In the genomic region with DNA sequence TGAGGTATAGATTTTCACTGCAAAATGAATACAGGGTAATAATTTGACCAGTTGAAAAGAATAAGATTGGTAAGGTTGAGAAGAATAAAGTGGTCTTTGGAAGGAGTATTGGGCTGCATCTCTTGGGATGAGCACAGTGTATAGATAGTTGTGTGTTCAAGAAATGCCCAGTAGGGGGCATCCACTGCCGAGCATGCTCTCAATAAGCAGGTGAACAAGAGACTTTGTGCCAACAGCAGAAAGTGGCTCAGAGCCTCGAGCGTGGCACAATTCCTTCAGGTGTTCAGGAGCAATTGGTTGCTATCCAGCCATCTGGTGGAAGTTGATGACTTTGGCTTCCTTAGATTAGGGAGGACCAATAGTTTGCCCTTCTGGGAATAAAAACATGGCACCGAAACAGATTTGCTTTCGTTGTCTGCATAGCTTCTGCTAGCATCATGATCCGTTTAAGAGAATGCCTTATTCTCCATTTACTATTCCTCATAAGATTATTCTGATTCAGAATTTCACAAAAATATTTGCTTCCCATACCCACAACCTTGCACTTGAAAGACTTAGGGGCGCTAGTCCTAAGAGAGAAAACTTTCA, we compare ENCODE assay signal across 8 cellular contexts.
DNase-seq lines count a peak whose midpoint lies in the region; ATAC-seq and TF ChIP-seq lines count a peak whose summit lies in the region.

No MANE protein-coding gene starts in this region.

- no peak overlapping the region for H3K9ac ChIP-seq in SK-N-MC (ENCODE audit: insufficient read length)

- H3K4me3 ChIP-seq in SK-N-MC = no peak overlapping the region

- H3K9me3 Mint-ChIP-seq in activated CD4-positive, alpha-beta T cell treated with anti-CD3 and anti-CD28 coated beads for 36 hours (ENCODE audit: low read depth) = no peaks in the 10 kb centered on the region

- H3K27me3 Mint-ChIP-seq in activated CD4-positive, alpha-beta T cell treated with anti-CD3 and anti-CD28 coated beads for 36 hours = peaks cover 2% of the 10 kb centered on the region

- no peaks in the 10 kb centered on the region for H3K36me3 Mint-ChIP-seq in activated CD4-positive, alpha-beta T cell treated with anti-CD3 and anti-CD28 coated beads for 36 hours (ENCODE audit: low read depth)

- intact Hi-C loops in activated CD4-positive, alpha-beta T cell treated with anti-CD3 and anti-CD28 coated beads for 36 hours (cut with DNase I, micrococcal nuclease) = loop anchor here in 1 of 2 experiments (5.0 kb wide), 1 partner anchor 286 kb away; no protein-coding TSS in a partner anchor

- CTCF ChIA-PET in activated CD4-positive, alpha-beta T cell treated with anti-CD3 and anti-CD28 coated beads for 36 hours (lab: Charles Lee) = interaction anchor here (0.8 kb wide), 1 partner anchor 674 kb away, joined by 3 read pairs; no protein-coding TSS in a partner anchor

- peak; percentile 70 for ATAC-seq in activated CD4-positive, alpha-beta T cell treated with anti-CD3 and anti-CD28 coated beads for 36 hours
- peak; percentile 88 for ATAC-seq in HG03457 (IDR thresholded peaks at IDR 0.05; ENCODE audit: unreplicated experiment)

- no peaks in the 10 kb centered on the region for H3K4me1 Mint-ChIP-seq in activated CD4-positive, alpha-beta T cell treated with anti-CD3 and anti-CD28 coated beads for 36 hours

- H3K36me3 ChIP-seq in SK-N-MC (ENCODE audit: insufficient read depth, low read length) = no peaks in the 10 kb centered on the region

- H3K9me3 ChIP-seq in SK-N-MC (ENCODE audit: low read depth, low read length) = no peaks in the 10 kb centered on the region

- no peak overlapping the region for H3K27ac Mint-ChIP-seq in activated CD4-positive, alpha-beta T cell treated with anti-CD3 and anti-CD28 coated beads for 36 hours

- DNase-seq in activated CD4-positive, alpha-beta T cell treated with anti-CD3 and anti-CD28 coated beads for 36 hours = peak; percentile 43
- no peak for DNase-seq in activated CD4-positive, alpha-beta T cell treated with anti-CD3 and anti-CD28 coated beads, Interleukin-2, amount 50 U/mL, for 4 hours
- DNase-seq in GM20000 (ENCODE audit: low spot score) = peak; percentile 28
- peak; percentile 8 for DNase-seq in SK-N-MC (ENCODE audit: low read depth, low spot score)
- peak; percentile 3 for DNase-seq in hepatic stellate cell (ENCODE audit: low spot score)
- no peak for DNase-seq in cerebellar nuclear complex (lab: John Stamatoyannopoulos, UW)
- no peak for DNase-seq in putamen (ENCODE audit: low spot score)

- no peak overlapping the region for H3K4me3 Mint-ChIP-seq in activated CD4-positive, alpha-beta T cell treated with anti-CD3 and anti-CD28 coated beads for 36 hours

- H3K27ac ChIP-seq in SK-N-MC = no peak overlapping the region

- POLR2A ChIA-PET in activated CD4-positive, alpha-beta T cell treated with anti-CD3 and anti-CD28 coated beads for 36 hours (lab: Charles Lee) = no interaction called here

- peak; percentile 57 for TF ChIP-seq CTCF in GM20000 (IDR thresholded peaks at IDR 0.05; ENCODE audit: extremely low read depth, missing control alignments)

Comparison
In these comparisons a context has a peak if more than half of its experiments do, and no peak if none do; other contexts are left out.
1. DNase-seq: peak in activated CD4-positive, alpha-beta T cell treated with anti-CD3 and anti-CD28 coated beads for 36 hours (single experiment), GM20000 (single experiment), SK-N-MC (single experiment) and hepatic stellate cell (single experiment); none in activated CD4-positive, alpha-beta T cell treated with anti-CD3 and anti-CD28 coated beads, Interleukin-2, amount 50 U/mL, for 4 hours (0 of 2), cerebellar nuclear complex (0 of 2) and putamen (single experiment).